In genomic region chr1:77219166-77219887, GRCh38 we compare ENCODE assay signal across 8 cellular contexts. TPM values are rescaled to one million over a fixed set of nuclear protein-coding genes. Genes with fewer than 3 reads are reported as not detected.
A peak's percentile ranks its signal among the peaks of the same experiment; 100 is the strongest.
DNase-seq lines count a peak whose midpoint lies in the region; ATAC-seq, FAIRE-seq and TF ChIP-seq lines count a peak whose summit lies in the region.

TSS of gene PIGK (minus strand) at chr1:77219430. CDS start at chr1:77219402, 28 bp downstream.

- no peaks in the 10 kb centered on the region for H3K9me3 ChIP-seq in pancreas
- H3K9me3 ChIP-seq in tibial artery = no peaks in the 10 kb centered on the region

- no peaks in the 10 kb centered on the region for H3K9me3 Mint-ChIP-seq in activated naive CD8-positive, alpha-beta T cell treated with anti-CD3 and anti-CD28 coated beads, Interleukin-2, amount 50 U/mL, for 24 hours

- ATAC-seq in HG02642 (IDR thresholded peaks at IDR 0.05; ENCODE audit: poor library complexity, unreplicated experiment) (peak; percentile 97), Right ventricle myocardium superior (ENCODE audit: poor library complexity) (peak; percentile 99), pancreas (peak; percentile 100)
- ATAC-seq in activated naive CD8-positive, alpha-beta T cell treated with anti-CD3 and anti-CD28 coated beads, Interleukin-2, amount 50 U/mL, for 24 hours = peak; percentile 93

- H3K36me3 Mint-ChIP-seq in activated naive CD8-positive, alpha-beta T cell treated with anti-CD3 and anti-CD28 coated beads, Interleukin-2, amount 50 U/mL, for 24 hours (ENCODE audit: low read depth) = peaks cover 17% of the 10 kb centered on the region

- H3K27ac Mint-ChIP-seq in activated naive CD8-positive, alpha-beta T cell treated with anti-CD3 and anti-CD28 coated beads, Interleukin-2, amount 50 U/mL, for 24 hours = peak within 1 kb of the TSS; percentile 88

- intact Hi-C loops in Right ventricle myocardium superior (cut with DNase I) (no loop called here), pancreas (cut with DNase I) (no loop called here), tibial artery (cut with DNase I; ENCODE audit: low total_unique reads) (no loop called here)

- H3K36me3 ChIP-seq in pancreas (no peaks in the 10 kb centered on the region), tibial artery (no peaks in the 10 kb centered on the region)

- FAIRE-seq in pancreas (lab: Jason Lieb, UNC) = peak; percentile 57

- TF ChIP-seq CTCF in GM12864 (IDR thresholded peaks at IDR 0.05; ENCODE audit: low read depth, low read length, missing control alignments) (no peak), pancreas (IDR thresholded peaks at IDR 0.05) (no peak), tibial artery (IDR thresholded peaks at IDR 0.05) (no peak)

- peaks cover 0 to 6% (median 4%) of the 10 kb centered on the region in 3 donors for H3K4me1 ChIP-seq in pancreas
- H3K4me1 ChIP-seq in tibial artery = peaks cover 0 to 26% (median 0%) of the 10 kb centered on the region in 4 donors

- peak within 1 kb of the TSS; percentile 93 for H3K4me3 Mint-ChIP-seq in activated naive CD8-positive, alpha-beta T cell treated with anti-CD3 and anti-CD28 coated beads, Interleukin-2, amount 50 U/mL, for 24 hours

- H3K27me3 Mint-ChIP-seq in activated naive CD8-positive, alpha-beta T cell treated with anti-CD3 and anti-CD28 coated beads, Interleukin-2, amount 50 U/mL, for 24 hours = no peaks in the 10 kb centered on the region

- DNase-seq in GM12864 (ENCODE audit: low read depth) (peak; percentile 78), NCI-H1105 treated with DMSO at 0.1 percent for 48 hours (lab: John Stamatoyannopoulos, UW) (peak; percentile 86), SW 1271 (lab: John Stamatoyannopoulos, UW) (peak; percentile 68 to 79), Right ventricle myocardium superior (peak; percentile 93), pancreas (peak; percentile 84 to 94 (median 89)), tibial artery (peak; percentile 81 to 89)
- DNase-seq in activated naive CD8-positive, alpha-beta T cell treated with anti-CD3 and anti-CD28 coated beads, Interleukin-2, amount 50 U/mL, for 24 hours = peak; percentile 88

- H3K27me3 ChIP-seq in pancreas (no peaks in the 10 kb centered on the region), tibial artery (no peaks in the 10 kb centered on the region)

- H3K4me3 ChIP-seq in GM12864 (ENCODE audit: low read depth, low read length) (peak within 1 kb of the TSS; percentile 68), pancreas (peak within 1 kb of the TSS; percentile 50 to 81 (median 66)), tibial artery (peak within 1 kb of the TSS; percentile 63 to 67)

- H3K27ac ChIP-seq in pancreas (peak within 1 kb of the TSS; percentile 66 to 83 (median 74)), tibial artery (peak within 1 kb of the TSS; percentile 78 to 86)

- peaks cover 38% of the 10 kb centered on the region for H3K4me1 Mint-ChIP-seq in activated naive CD8-positive, alpha-beta T cell treated with anti-CD3 and anti-CD28 coated beads, Interleukin-2, amount 50 U/mL, for 24 hours

- WGBS in pancreas, 2 donors = 0 to 1% methylated on average over 31 of the region's 31 CpGs

RNA-seq across cellular contexts. Expression of gene PIGK, which starts in this region (rescaled TPM):
- total RNA-seq in Right ventricle myocardium superior (28.0 TPM), pancreas (10 to 100 TPM in 3 of 6 donors, 1 to 10 TPM in 3; 6.6 to 17.8 (median 10.9) TPM)
- 1 to 10 TPM; 2.9 to 9.6 TPM for polyA plus RNA-seq in pancreas

Comparison
In these comparisons a context has a peak if more than half of its experiments do, and no peak if none do; other contexts are left out.
1. Peak in every context shown above with its lines: DNase-seq, ATAC-seq, H3K4me3 ChIP-seq and H3K27ac ChIP-seq.